38 cellular contexts compared by ENCODE assay signal in genomic region chr6:149783551-149783950, GRCh38.
"Had no signal": no experiment of that assay in that cellular context is flagged by ENCODE, and none has a peak within 500 bp of the region (broad histone marks: within the 10 kb centered on the region; RNA-seq: fewer than 3 reads in every experiment).

No MANE protein-coding gene starts in this region.

- DNase-seq: activated B cell treated with CpG ODN at 0.5 μM for 24 hours; activated CD4-positive, alpha-beta memory T cell treated with anti-CD3 and anti-CD28 coated beads for 36 hours; activated CD4-positive, alpha-beta T cell treated with anti-CD3 and anti-CD28 coated beads for 4 hours; activated CD4-positive, alpha-beta T cell treated with anti-CD3 and anti-CD28 coated beads, Interleukin-2, amount 10 ng/mL, durations not matched to agents 24 days and 14 days; activated CD4-positive, alpha-beta T cell treated with anti-CD3 and anti-CD28 coated beads, Interleukin-2, amount 50 U/mL, for 1 hour; activated CD4-positive, alpha-beta T cell treated with anti-CD3 and anti-CD28 coated beads, Interleukin-2, amount 50 U/mL, for 4 hours; activated CD4-positive, CD25-positive, alpha-beta regulatory T cell treated with anti-CD3 and anti-CD28 coated beads, Interleukin-2, amount 50 U/mL, for 72 hours; activated CD8-positive, alpha-beta memory T cell treated with anti-CD3 and anti-CD28 coated beads, Interleukin-2, amount 50 U/mL, for 4 hours; activated CD8-positive, alpha-beta T cell treated with anti-CD3 and anti-CD28 coated beads for 36 hours; activated effector memory CD4-positive, alpha-beta T cell treated with anti-CD3 and anti-CD28 coated beads, Interleukin-2, amount 50 U/mL, for 16 hours; activated gamma-delta T cell treated with Interleukin-2 at 50 U/mL for 16 hours; activated naive CD4-positive, alpha-beta T cell; activated naive CD4-positive, alpha-beta T cell treated with anti-CD3 and anti-CD28 coated beads for 36 hours; activated naive CD4-positive, alpha-beta T cell treated with anti-CD3 and anti-CD28 coated beads, Interleukin-2, amount 50 U/mL, for 16 hours; activated naive CD8-positive, alpha-beta T cell treated with anti-CD3 and anti-CD28 coated beads for 36 hours; activated T-cell treated with anti-CD3 and anti-CD28 coated beads for 4 hours; activated T-cell treated with anti-CD3 and anti-CD28 coated beads, Interleukin-2, amount 50 U/mL, for 1 hour; activated T-cell treated with anti-CD3 and anti-CD28 coated beads, Interleukin-2, amount 50 U/mL, for 4 hours; activated T-cell treated with anti-CD3 and anti-CD28 coated beads, Interleukin-2, amount 50 U/mL, for 72 hours; adrenal gland; amniotic stem cell; aorta; body of pancreas; brain microvascular endothelial cell; central memory CD4-positive, alpha-beta T cell; cerebellar nuclear complex; T-helper 1 cell; T-helper 2 cell; T-helper 9 cell had no signal

- H3K36me3 ChIP-seq: breast epithelium had no signal

- H3K27me3 Mint-ChIP-seq: activated B cell treated with CpG ODN at 0.5 μM for 24 hours; activated CD4-positive, alpha-beta memory T cell treated with anti-CD3 and anti-CD28 coated beads for 36 hours; activated CD4-positive, alpha-beta T cell treated with anti-CD3 and anti-CD28 coated beads, Interleukin-2, amount 10 ng/mL, durations not matched to agents 24 days and 14 days; activated CD8-positive, alpha-beta T cell treated with anti-CD3 and anti-CD28 coated beads for 36 hours; activated naive CD8-positive, alpha-beta T cell treated with anti-CD3 and anti-CD28 coated beads for 36 hours; activated T-helper 17 cell treated with anti-CD3 and anti-CD28 coated beads, Interleukin-2, amount 50 U/mL, for 72 hours had no signal

- H3K9me3 Mint-ChIP-seq: activated B cell treated with CpG ODN at 0.5 μM for 24 hours; activated CD4-positive, alpha-beta memory T cell treated with anti-CD3 and anti-CD28 coated beads for 36 hours; activated CD4-positive, alpha-beta T cell treated with anti-CD3 and anti-CD28 coated beads, Interleukin-2, amount 10 ng/mL, durations not matched to agents 24 days and 14 days; activated CD8-positive, alpha-beta T cell treated with anti-CD3 and anti-CD28 coated beads for 36 hours; activated naive CD4-positive, alpha-beta T cell treated with anti-CD3 and anti-CD28 coated beads for 36 hours; activated naive CD4-positive, alpha-beta T cell treated with anti-CD3 and anti-CD28 coated beads, Interleukin-2, amount 50 U/mL, for 72 hours; activated naive CD8-positive, alpha-beta T cell treated with anti-CD3 and anti-CD28 coated beads for 36 hours; activated T-cell treated with anti-CD3 and anti-CD28 coated beads, Interleukin-2, amount 50 U/mL, for 4 hours; activated T-cell treated with anti-CD3 and anti-CD28 coated beads, Interleukin-2, amount 50 U/mL, for 72 hours; activated T-helper 1 cell treated with anti-CD3 and anti-CD28 coated beads, Interleukin-12 subunit alpha, Interleukin-12 subunit beta, Interleukin-2, Interleukin-4 antibody, amounts not matched to agents 30 ng/mL and 10 ng/mL and 1 ng/mL, durations not matched to agents 14 hours and 24 hours and 36 hours; activated T-helper 17 cell treated with anti-CD3 and anti-CD28 coated beads, Interleukin-2, amount 50 U/mL, for 72 hours; T-helper 1 cell treated with Interleukin-12 subunit alpha and Interleukin-12 subunit beta and Interleukin-4 antibody, amounts not matched to agents 30 μg/mL and 1 μg/mL, for 36 hours; T-helper 2 cell treated with Interferon-gamma antibody and Interleukin-4, amounts not matched to agents 5 μg/mL and 100 μg/mL, for 36 hours had no signal

- FAIRE-seq: astrocyte, TTC549 had no signal

- H3K27ac Mint-ChIP-seq: activated B cell treated with CpG ODN at 0.5 μM for 24 hours; activated CD4-positive, alpha-beta memory T cell treated with anti-CD3 and anti-CD28 coated beads for 36 hours; activated CD4-positive, alpha-beta T cell treated with anti-CD3 and anti-CD28 coated beads, Interleukin-2, amount 10 ng/mL, durations not matched to agents 24 days and 14 days; activated CD8-positive, alpha-beta T cell treated with anti-CD3 and anti-CD28 coated beads for 36 hours; activated naive CD4-positive, alpha-beta T cell treated with anti-CD3 and anti-CD28 coated beads for 36 hours; activated naive CD4-positive, alpha-beta T cell treated with anti-CD3 and anti-CD28 coated beads, Interleukin-2, amount 50 U/mL, for 72 hours; activated naive CD8-positive, alpha-beta T cell treated with anti-CD3 and anti-CD28 coated beads for 36 hours; activated T-cell treated with anti-CD3 and anti-CD28 coated beads, Interleukin-2, amount 50 U/mL, for 72 hours; activated T-helper 1 cell treated with anti-CD3 and anti-CD28 coated beads, Interleukin-12 subunit alpha, Interleukin-12 subunit beta, Interleukin-2, Interleukin-4 antibody, amounts not matched to agents 30 ng/mL and 10 ng/mL and 1 ng/mL, durations not matched to agents 14 hours and 24 hours and 36 hours; activated T-helper 17 cell treated with anti-CD3 and anti-CD28 coated beads, Interleukin-2, amount 50 U/mL, for 72 hours; T-helper 1 cell treated with Interleukin-12 subunit alpha and Interleukin-12 subunit beta and Interleukin-4 antibody, amounts not matched to agents 30 μg/mL and 1 μg/mL, for 36 hours; T-helper 2 cell treated with Interferon-gamma antibody and Interleukin-4, amounts not matched to agents 5 μg/mL and 100 μg/mL, for 36 hours had no signal

- H3K4me1 ChIP-seq: body of pancreas, breast epithelium had no signal

- H3K4me3 ChIP-seq: adrenal gland, body of pancreas, breast epithelium had no signal

- H3K4me3 Mint-ChIP-seq: activated B cell treated with CpG ODN at 0.5 μM for 24 hours; activated CD4-positive, alpha-beta memory T cell treated with anti-CD3 and anti-CD28 coated beads for 36 hours; activated CD4-positive, alpha-beta T cell treated with anti-CD3 and anti-CD28 coated beads, Interleukin-2, amount 10 ng/mL, durations not matched to agents 24 days and 14 days; activated CD8-positive, alpha-beta T cell treated with anti-CD3 and anti-CD28 coated beads for 36 hours; activated naive CD4-positive, alpha-beta T cell treated with anti-CD3 and anti-CD28 coated beads for 36 hours; activated naive CD8-positive, alpha-beta T cell treated with anti-CD3 and anti-CD28 coated beads for 36 hours; activated T-cell treated with anti-CD3 and anti-CD28 coated beads, Interleukin-2, amount 50 U/mL, for 4 hours; activated T-cell treated with anti-CD3 and anti-CD28 coated beads, Interleukin-2, amount 50 U/mL, for 72 hours; activated T-helper 1 cell treated with anti-CD3 and anti-CD28 coated beads, Interleukin-12 subunit alpha, Interleukin-12 subunit beta, Interleukin-2, Interleukin-4 antibody, amounts not matched to agents 30 ng/mL and 10 ng/mL and 1 ng/mL, durations not matched to agents 14 hours and 24 hours and 36 hours; activated T-helper 17 cell treated with anti-CD3 and anti-CD28 coated beads, Interleukin-2, amount 50 U/mL, for 72 hours; T-helper 1 cell treated with Interleukin-12 subunit alpha and Interleukin-12 subunit beta and Interleukin-4 antibody, amounts not matched to agents 30 μg/mL and 1 μg/mL, for 36 hours; T-helper 2 cell treated with Interferon-gamma antibody and Interleukin-4, amounts not matched to agents 5 μg/mL and 100 μg/mL, for 36 hours had no signal

- ATAC-seq: activated CD8-positive, alpha-beta T cell treated with anti-CD3 and anti-CD28 coated beads for 36 hours; activated naive CD4-positive, alpha-beta T cell treated with anti-CD3 and anti-CD28 coated beads, Interleukin-2, amount 50 U/mL, for 72 hours; activated T-cell treated with anti-CD3 and anti-CD28 coated beads, Interleukin-2, amount 50 U/mL, for 4 hours; activated T-cell treated with anti-CD3 and anti-CD28 coated beads, Interleukin-2, amount 50 U/mL, for 72 hours; activated T-helper 17 cell treated with anti-CD3 and anti-CD28 coated beads, Interleukin-2, amount 50 U/mL, for 72 hours; body of pancreas had no signal

- H3K4me1 Mint-ChIP-seq: activated B cell treated with CpG ODN at 0.5 μM for 24 hours; activated CD4-positive, alpha-beta T cell treated with anti-CD3 and anti-CD28 coated beads, Interleukin-2, amount 10 ng/mL, durations not matched to agents 24 days and 14 days; activated naive CD8-positive, alpha-beta T cell treated with anti-CD3 and anti-CD28 coated beads for 36 hours had no signal

- H3K27ac ChIP-seq: adrenal gland, body of pancreas, brain microvascular endothelial cell, breast epithelium, VCaP had no signal

- H3K9me3 ChIP-seq: adrenal gland, body of pancreas, breast epithelium had no signal

- H3K27me3 ChIP-seq: adrenal gland, body of pancreas, brain microvascular endothelial cell, breast epithelium had no signal
